ENCODE assay signal across 20 cellular contexts in genomic region chr3:33810545-33810944, GRCh38. TPM values are rescaled to one million over a fixed set of nuclear protein-coding genes. Genes with fewer than 3 reads are reported as not detected.
A peak's percentile ranks its signal among the peaks of the same experiment; 100 is the strongest.
DNase-seq lines count a peak whose midpoint lies in the region; ATAC-seq, FAIRE-seq and TF ChIP-seq lines count a peak whose summit lies in the region.
"Had no signal": no experiment of that assay in that cellular context is flagged by ENCODE, and none has a peak within 500 bp of the region (broad histone marks: within the 10 kb centered on the region; RNA-seq: fewer than 3 reads in every experiment).

No MANE protein-coding gene starts in this region.

- H3K27ac ChIP-seq in heart left ventricle (peak overlapping the region in 3 of 12 donors; percentile 3 to 21 (median 10)), right atrium auricular region (peak overlapping the region in 1 of 2 donors; percentile 11), GM12878 (ENCODE audit: control insufficient read depth, insufficient read depth) (no peak overlapping the region)
- H3K27ac ChIP-seq: A549, BLaER1 had no signal

- no peak for TF ChIP-seq EP300 in GM12878 (IDR thresholded peaks at IDR 0.05; ENCODE audit: borderline replicate concordance in 1 of 2, control insufficient read depth in 1 of 2, low read depth in 2 of 2, low read length in 2 of 2)

- H3K4me3 ChIP-seq in heart left ventricle (no peak overlapping the region), right atrium auricular region (no peak overlapping the region), GM12878 (no peak overlapping the region)
- H3K4me3 ChIP-seq: A549, BLaER1, GM23338 had no signal

- CTCF ChIA-PET in GM12878 (lab: Yijun Ruan, JAX), result interaction anchor here (1.1 to 1.4 kb wide), 2 partner anchors 17 to 24 kb away, joined by 3 to 5 read pairs; no protein-coding TSS in a partner anchor

- H3K4me1 ChIP-seq in heart left ventricle (peaks cover 9 to 65% (median 48%) of the 10 kb centered on the region in 12 donors), right atrium auricular region (peaks cover 0 to 36% of the 10 kb centered on the region in 2 donors), GM12878 (ENCODE audit: control insufficient read depth, insufficient read depth, low read length) (no peaks in the 10 kb centered on the region)

- SMC1A ChIA-PET in GM12878 (lab: Charles Lee; ENCODE audit: uncharacterized antibody, unreplicated experiment), result interaction anchor here (0.8 to 1.8 kb wide), 2 partner anchors 11 to 74 kb away, joined by 3 to 7 read pairs; no protein-coding TSS in a partner anchor

- H3K36me3 ChIP-seq in heart left ventricle, result peaks cover 0 to 36% (median 20%) of the 10 kb centered on the region in 9 donors
- H3K36me3 ChIP-seq in right atrium auricular region, result no peaks in the 10 kb centered on the region
- peaks cover 0 to 2% of the 10 kb centered on the region in 2 experiments; a peak in 1 of 4 replicates for H3K36me3 ChIP-seq in GM12878 (ENCODE audit: control insufficient read depth in 2 of 2, insufficient read depth in 2 of 2, low read length in 1 of 2)

- H3K79me2 ChIP-seq in GM12878 (ENCODE audit: control insufficient read depth, insufficient read depth, low read length), result peaks cover 51% of the 10 kb centered on the region

- FAIRE-seq in GM12878 (lab: Jason Lieb, UNC), result no peak
- FAIRE-seq: A549 had no signal

- RAD21 ChIA-PET in GM12878 (lab: Charles Lee; ENCODE audit: unreplicated experiment), result no interaction called here

- ATAC-seq in heart left ventricle (peak; percentile 43 to 83 (median 66)), GM12878 (peak; percentile 25; the same call in 1 of the 3 replicates), left lobe of liver (peak; percentile 68), HG03442 (IDR thresholded peaks at IDR 0.05; ENCODE audit: unreplicated experiment) (no peak)
- ATAC-seq: GM23338, SK-N-SH treated with all-trans-retinoic acid at 6 μM for 48 hours had no signal

- DNase-seq in heart left ventricle (no peak), right atrium auricular region (ENCODE audit: low spot score) (no peak), GM12878 (ENCODE audit: low read depth, low spot score) (no peak), left lobe of liver (ENCODE audit: low spot score) (no peak), DMS 273 treated with DMSO at 0.1 percent for 48 hours (lab: John Stamatoyannopoulos, UW) (no peak)
- DNase-seq in activated CD8-positive, alpha-beta memory T cell treated with anti-CD3 and anti-CD28 coated beads for 24 hours, result no peak
- DNase-seq: COR-L47, GDM1, NCI-H1694 treated with DMSO at 0.1 percent for 48 hours, NCI-H2107, NCI-H2227 treated with DMSO at 0.1 percent for 48 hours, NCI-H510A treated with DMSO at 0.1 percent for 48 hours, NCI-H774, OCI-M1, SIG-M5 had no signal

- no peaks in the 10 kb centered on the region for H3K27me3 ChIP-seq in heart left ventricle
- no peaks in the 10 kb centered on the region for H3K27me3 ChIP-seq in right atrium auricular region
- H3K27me3 ChIP-seq in GM12878 (replicated peaks in 1 of 2; ENCODE audit: control insufficient read depth in 2 of 2, insufficient read depth in 2 of 2, low read length in 1 of 2), result no peaks in the 10 kb centered on the region
- H3K27me3 ChIP-seq: BLaER1 had no signal

- in situ Hi-C loops in GM12878 (cut with MboI), result no loop called here

- no peak for TF ChIP-seq CTCF in heart left ventricle (IDR thresholded peaks at IDR 0.05)
- TF ChIP-seq CTCF in right atrium auricular region (IDR thresholded peaks at IDR 0.05), result no peak
- TF ChIP-seq CTCF in GM12878 (IDR thresholded peaks at IDR 0.05 in 2 of 3, conservative IDR thresholded peaks at IDR 0.05 in 1 of 3; ENCODE audit: control insufficient read depth in 2 of 3, extremely low read depth in 1 of 3, insufficient read depth in 1 of 3, low read depth in 3 of 3, low read length in 3 of 3), result no peak

- H4K20me1 ChIP-seq in GM12878 (ENCODE audit: control insufficient read depth, insufficient read depth), result no peaks in the 10 kb centered on the region

- POLR2A ChIA-PET in GM12878 (lab: Charles Lee), result interaction anchor here (1.5 kb wide), 1 partner anchor 9 kb away, joined by 4 read pairs; no protein-coding TSS in a partner anchor

- TF ChIP-seq POLR2A in heart left ventricle (IDR thresholded peaks at IDR 0.05) (no peak), GM12878 (IDR thresholded peaks at IDR 0.05; ENCODE audit: low read depth, low read length) (no peak)

- H2AFZ ChIP-seq in GM12878 (ENCODE audit: control insufficient read depth, low read depth, low read length), result no peak overlapping the region
- H2AFZ ChIP-seq: GM23338 had no signal

- BruUV-seq in GM12878 (replicated peaks; lab: Mats Ljungman, UMichigan), result no TSS peak

- H3K9ac ChIP-seq in GM12878 (ENCODE audit: control insufficient read depth, insufficient read depth, low read length), result no peak overlapping the region
- H3K9ac ChIP-seq: BLaER1 had no signal

- intact Hi-C loops in heart left ventricle (cut with DNase I), result no loop called here
- intact Hi-C loops in GM12878 (cut with micrococcal nuclease; ENCODE audit: unreplicated experiment), result no loop called here

- H3K9me3 ChIP-seq in heart left ventricle (no peaks in the 10 kb centered on the region), right atrium auricular region (no peaks in the 10 kb centered on the region), GM12878 (replicated peaks; ENCODE audit: control insufficient read depth, insufficient read depth, low read length) (no peaks in the 10 kb centered on the region; the same call in 1 of the 3 replicates)
- H3K9me3 ChIP-seq: A549, BLaER1 had no signal

- no peak overlapping the region for H3K4me2 ChIP-seq in GM12878 (ENCODE audit: control insufficient read depth, insufficient read depth)
- H3K4me2 ChIP-seq: A549, BLaER1, GM23338 had no signal

- 47 to 61% (median 57%) methylated on average over 1 of the region's 1 CpG for WGBS in heart left ventricle, 4 donors
- 100% methylated on average over 1 of the region's 1 CpG for WGBS in GM12878 (ENCODE audit: insufficient coverage, insufficient replicate concordance, low lambda C conversion rate, missing lambda C conversion rate)

- TF ChIP-seq RAD21 in GM12878 (IDR thresholded peaks at IDR 0.05; ENCODE audit: insufficient read depth, low read depth, low read length), result no peak

TF ChIP-seq in GM12878, 131 proteins besides CTCF, POLR2A, EP300 and RAD21:
- TF ChIP-seq NFIC (IDR thresholded peaks at IDR 0.05; ENCODE audit: low read depth, low read length), result no peak
- no peak for TF ChIP-seq ZNF384 (IDR thresholded peaks at IDR 0.05; ENCODE audit: borderline replicate concordance, low read depth, low read length)
- TF ChIP-seq PAX8 (IDR thresholded peaks at IDR 0.05), result no peak
- no peak for TF ChIP-seq TCF12 (IDR thresholded peaks at IDR 0.05; ENCODE audit: low read depth, low read length)
- TF ChIP-seq BMI1 (IDR thresholded peaks at IDR 0.05; ENCODE audit: borderline replicate concordance), result no peak
- TF ChIP-seq ATF7 (IDR thresholded peaks at IDR 0.05; ENCODE audit: low read depth), result no peak
- TF ChIP-seq RFX5 (IDR thresholded peaks at IDR 0.05; ENCODE audit: low read depth, low read length), result no peak
- no peak for TF ChIP-seq KDM1A (IDR thresholded peaks at IDR 0.05; ENCODE audit: borderline replicate concordance)
- TF ChIP-seq TCF3 (IDR thresholded peaks at IDR 0.05; ENCODE audit: borderline replicate concordance, insufficient read depth, low read depth, low read length), result no peak

RNA-seq across cellular contexts. Expression of gene PDCD6IP, which starts 12.1 kb away (rescaled TPM):
- 100 to 1,000 TPM in 8 of 9 donors, 10 to 100 TPM in 1; 72.9 to 205 (median 152) TPM for total RNA-seq in heart left ventricle
- 10 to 100 TPM; 25.8 to 85.9 TPM for polyA plus RNA-seq in heart left ventricle
- total RNA-seq in right atrium auricular region, result 10 to 100 TPM; 51.0 to 62.1 TPM
- 481 and 495 TPM in 2 replicates for total RNA-seq in GM12878 (2013; cell fraction: nucleolus; rRNA removed)
- 58.9 and 65.9 TPM in 2 replicates for total RNA-seq in GM12878 (2014; rRNA removed)
- total RNA-seq in GM12878 (2014; rRNA removed; fragmentation: Illumina TruSeq; extraction: Trizol), result 86.7 and 87.1 TPM in 2 replicates
- total RNA-seq in GM12878 (2021), result 155 and 156 TPM in 2 replicates
- 42.3 TPM for polyA plus RNA-seq in GM12878 (2011; ENCODE audit: low read depth)
- 169 and 267 TPM in 2 replicates for polyA plus RNA-seq in GM12878 (2011; rRNA removed)
- 62.6 and 115 TPM in 2 replicates for polyA plus RNA-seq in GM12878 (2011; cell fraction: cytosol; rRNA removed)
- 237 and 363 TPM in 2 replicates for polyA plus RNA-seq in GM12878 (2011; cell fraction: nucleus; rRNA removed)
- 70.0 and 88.4 TPM in 2 replicates for polyA plus RNA-seq in GM12878 (2012)
- polyA plus RNA-seq in GM12878 (2014; fragmentation: Illumina TruSeq; extraction: Trizol), result 75.3 and 105 TPM in 2 replicates
- 10 to 100 TPM; 16.0 to 20.0 TPM for polyA plus RNA-seq in GM12878 (2014; fragmentation: Nextera tagmentation; extraction: Ambion mirVana)
- polyA plus RNA-seq in GM12878 (2014; rRNA removed), result 58.8 and 61.1 TPM in 2 replicates
- 100 to 1,000 TPM; 130 to 134 TPM for polyA plus RNA-seq in GM12878 (2016; fragmentation: Nextera tagmentation; extraction: Ambion mirVana)
- polyA minus RNA-seq in GM12878 (2011; rRNA and poly(A)+ RNA removed), result 99.0 and 102 TPM in 2 replicates
- polyA minus RNA-seq in GM12878 (2011; cell fraction: cytosol; rRNA and poly(A)+ RNA removed), result 75.7 and 96.6 TPM in 2 replicates
- polyA minus RNA-seq in GM12878 (2011; cell fraction: nucleus; rRNA and poly(A)+ RNA removed), result 161 and 256 TPM in 2 replicates
- 70.5 TPM for total RNA-seq in left lobe of liver
